ENCODE assay signal across 25 cellular contexts in genomic region chr3:162112719-162113118, GRCh38.
DNase-seq lines count a peak whose midpoint lies in the region; ATAC-seq, FAIRE-seq and TF ChIP-seq lines count a peak whose summit lies in the region.
"Had no signal": no experiment of that assay in that cellular context is flagged by ENCODE, and none has a peak within 500 bp of the region (broad histone marks: within the 10 kb centered on the region; RNA-seq: fewer than 3 reads in every experiment).

No MANE protein-coding gene starts in this region.

- peaks cover 8% of the 10 kb centered on the region; the same call in 2 of the 3 replicates for H3K4me1 Mint-ChIP-seq in GM23338

- H3K79me2 ChIP-seq in GM23338 (replicated peaks; ENCODE audit: insufficient read depth), result no peaks in the 10 kb centered on the region

- intact Hi-C loops in kidney (cut with DNase I), result no loop called here

- no peak overlapping the region for H3K4me2 ChIP-seq in GM23338
- H3K4me2 ChIP-seq: BLaER1 treated with 17β-estradiol and CSF1 and Interleukin-3, amounts not matched to agents 10 nM and 100 nM had no signal

- peak; percentile 1 for DNase-seq in NCI-H345 (lab: John Stamatoyannopoulos, UW)
- no peak for DNase-seq in NCI-H345 treated with DMSO at 0.1 percent for 48 hours (lab: John Stamatoyannopoulos, UW; ENCODE audit: unreplicated experiment)
- peak; percentile 37 for DNase-seq in EH (ENCODE audit: low read depth)
- DNase-seq in adipocyte (ENCODE audit: low read depth), result peak; percentile 27
- no peak for DNase-seq in kidney
- no peak for DNase-seq in GM23338 (ENCODE audit: low spot score)
- DNase-seq in NCI-H1105 (lab: John Stamatoyannopoulos, UW), result no peak
- DNase-seq: AML-193; CD4-positive, alpha-beta T cell; GOT3; HFFc6; Kasumi-1; MM.1S; NCI-H187; NCI-H2081 treated with DMSO at 0.1 percent for 48 hours; NCI-H526 treated with DMSO at 0.1 percent for 48 hours; Right ventricle myocardium superior; RPMI8226; T-helper 1 cell had no signal

- H3K27me3 ChIP-seq in adipocyte (replicated peaks; ENCODE audit: control insufficient read depth, insufficient read depth, low read length) (no peaks in the 10 kb centered on the region), GM23338 (ENCODE audit: insufficient read depth) (no peaks in the 10 kb centered on the region)
- H3K27me3 ChIP-seq: BLaER1 treated with 17β-estradiol and CSF1 and Interleukin-3, amounts not matched to agents 10 nM and 100 nM had no signal

- H3K9me2 ChIP-seq in GM23338 (ENCODE audit: insufficient read depth), result no peaks in the 10 kb centered on the region

- no peaks in the 10 kb centered on the region for H3K36me3 ChIP-seq in adipocyte (ENCODE audit: control insufficient read depth, insufficient read depth, low read length, severe bottlenecking)
- no peaks in the 10 kb centered on the region for H3K36me3 ChIP-seq in kidney (ENCODE audit: control insufficient read depth in 1 of 2, insufficient read depth in 2 of 2, low read length in 2 of 2)
- no peaks in the 10 kb centered on the region for H3K36me3 ChIP-seq in GM23338 (ENCODE audit: insufficient read depth)
- H3K36me3 ChIP-seq: BLaER1 treated with 17β-estradiol and CSF1 and Interleukin-3, amounts not matched to agents 10 nM and 100 nM; HAP-1 had no signal

- ATAC-seq in GM23338, result no peak
- no peak for ATAC-seq in HG02798 (IDR thresholded peaks at IDR 0.05; ENCODE audit: poor library complexity, unreplicated experiment)
- ATAC-seq: K562 had no signal

- H3K27me3 Mint-ChIP-seq in GM23338 (ENCODE audit: insufficient read depth, low read depth, poor library complexity), result no peaks in the 10 kb centered on the region
- H3K27me3 Mint-ChIP-seq: CD4-positive, alpha-beta T cell had no signal

- H3K9ac ChIP-seq in adipocyte (ENCODE audit: low read length) (no peak overlapping the region), kidney (ENCODE audit: low read length in 2 of 2) (no peak overlapping the region)
- H3K9ac ChIP-seq: BLaER1 treated with 17β-estradiol and CSF1 and Interleukin-3, amounts not matched to agents 10 nM and 100 nM had no signal

- H3K27ac Mint-ChIP-seq in GM23338, result no peak overlapping the region
- H3K27ac Mint-ChIP-seq: CD4-positive, alpha-beta T cell; HFFc6 had no signal

- no peaks in the 10 kb centered on the region for H4K20me1 ChIP-seq in GM23338 (replicated peaks; ENCODE audit: insufficient read depth)
- H4K20me1 ChIP-seq: BLaER1 treated with 17β-estradiol and CSF1 and Interleukin-3, amounts not matched to agents 10 nM and 100 nM had no signal

- H3K4me1 ChIP-seq in adipocyte (ENCODE audit: control insufficient read depth, insufficient read depth, low read length) (no peaks in the 10 kb centered on the region), kidney (ENCODE audit: control insufficient read depth in 1 of 2, insufficient read depth in 1 of 2, low read depth in 1 of 2, low read length in 2 of 2) (no peaks in the 10 kb centered on the region), GM23338 (ENCODE audit: insufficient read depth) (peaks cover 11% of the 10 kb centered on the region)
- H3K4me1 ChIP-seq: BLaER1 treated with 17β-estradiol and CSF1 and Interleukin-3, amounts not matched to agents 10 nM and 100 nM had no signal

- no peak overlapping the region for H3K4me3 ChIP-seq in adipocyte (ENCODE audit: low read length)
- no peak overlapping the region for H3K4me3 ChIP-seq in kidney (ENCODE audit: low read length in 2 of 2)
- no peak overlapping the region for H3K4me3 ChIP-seq in GM23338
- H3K4me3 ChIP-seq: BLaER1 treated with 17β-estradiol and CSF1 and Interleukin-3, amounts not matched to agents 10 nM and 100 nM; HAP-1; K562 had no signal

- H3K27ac ChIP-seq in kidney (ENCODE audit: low read depth in 2 of 2, low read length in 2 of 2), result no peak overlapping the region
- H3K27ac ChIP-seq in GM23338 (ENCODE audit: low read depth), result no peak overlapping the region
- H3K27ac ChIP-seq: BLaER1 treated with 17β-estradiol and CSF1 and Interleukin-3, amounts not matched to agents 10 nM and 100 nM had no signal

- H2AFZ ChIP-seq in GM23338, result no peak overlapping the region

- no peak overlapping the region for H3K4me3 Mint-ChIP-seq in GM23338
- H3K4me3 Mint-ChIP-seq: CD4-positive, alpha-beta T cell; HFFc6 had no signal

- H3K9me3 Mint-ChIP-seq in GM23338, result no peaks in the 10 kb centered on the region
- H3K9me3 Mint-ChIP-seq: HFFc6 had no signal

- TF ChIP-seq CTCF in kidney (IDR thresholded peaks at IDR 0.05; ENCODE audit: borderline replicate concordance, extremely low read depth, insufficient read depth) (no peak), GM23338 (conservative IDR thresholded peaks at IDR 0.05; ENCODE audit: low read depth in 2 of 2) (no peak)

- FAIRE-seq in kidney (lab: Jason Lieb, UNC), result peak; percentile 29
- FAIRE-seq: D721Med, HTR-8/SVneo, K562 had no signal

- no peaks in the 10 kb centered on the region for H3F3A ChIP-seq in GM23338 (replicated peaks; ENCODE audit: low read depth)

- H3K9me3 ChIP-seq in adipocyte (ENCODE audit: control insufficient read depth, low read length) (no peaks in the 10 kb centered on the region), kidney (ENCODE audit: control insufficient read depth in 1 of 2, low read length in 2 of 2) (no peaks in the 10 kb centered on the region)
- H3K9me3 ChIP-seq: BLaER1 treated with 17β-estradiol and CSF1 and Interleukin-3, amounts not matched to agents 10 nM and 100 nM; HAP-1 had no signal

- no peaks in the 10 kb centered on the region for H3K36me3 Mint-ChIP-seq in GM23338 (ENCODE audit: low read depth)

TF ChIP-seq in GM23338, 12 proteins besides CTCF, POLR2A, EP300 and RAD21:
- TF ChIP-seq ZNF462 (CRISPR knock-in tag; IDR thresholded peaks at IDR 0.05), result no peak
- no peak for TF ChIP-seq ETS1 (IDR thresholded peaks at IDR 0.05)
- no peak for TF ChIP-seq POLR2AphosphoS5 (IDR thresholded peaks at IDR 0.05; ENCODE audit: low read depth)
- TF ChIP-seq ZNF114 (CRISPR knock-in tag; IDR thresholded peaks at IDR 0.05), result no peak

Comparison
In these comparisons a context has a peak if more than half of its experiments do, and no peak if none do; other contexts are left out.
1. DNase-seq: peak in NCI-H345 (single experiment), EH (single experiment) and adipocyte (single experiment); none in NCI-H345 treated with DMSO at 0.1 percent for 48 hours (single experiment), kidney (single experiment), GM23338 (single experiment) and NCI-H1105 (single experiment).